11 cellular contexts compared by ENCODE assay signal in the genomic region with DNA sequence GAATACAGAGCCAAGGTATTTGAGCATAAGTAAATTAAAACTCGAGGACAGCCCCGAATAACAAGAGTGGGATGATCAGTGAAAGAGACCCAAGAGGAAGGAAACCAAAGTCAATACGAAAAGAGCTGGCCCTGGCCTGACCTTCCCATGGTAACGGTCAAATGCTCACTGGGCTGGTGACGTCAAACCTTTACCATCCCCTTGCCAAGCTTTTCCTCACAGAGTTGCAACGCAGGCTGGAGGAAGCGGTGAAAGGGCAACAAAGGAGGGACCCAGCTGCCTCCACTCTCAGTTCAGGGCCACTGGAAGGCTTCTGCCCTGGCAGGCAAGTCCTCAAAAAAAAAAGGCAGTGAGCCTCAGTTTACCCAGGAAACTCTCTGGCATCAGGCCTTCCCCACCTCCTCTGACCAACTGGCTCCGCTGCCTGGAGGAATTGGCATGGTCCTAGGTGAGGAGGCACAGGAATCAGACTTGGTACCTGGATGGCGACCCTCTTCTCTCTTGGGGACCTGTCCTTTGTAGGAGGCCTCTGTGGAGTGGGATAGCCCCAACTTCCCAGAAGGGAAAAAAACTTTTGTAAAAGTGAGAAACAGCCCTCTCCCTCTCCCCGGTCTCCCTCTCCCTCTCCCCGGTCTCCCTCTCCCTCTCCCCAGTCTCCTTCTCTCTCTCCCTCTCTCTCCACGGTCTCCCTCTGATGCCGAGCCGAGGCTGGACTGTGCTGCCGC.
DNase-seq lines count a peak whose midpoint lies in the region; ATAC-seq and TF ChIP-seq lines count a peak whose summit lies in the region.
"Had no signal": no experiment of that assay in that cellular context is flagged by ENCODE, and none has a peak within 500 bp of the region (broad histone marks: within the 10 kb centered on the region; RNA-seq: fewer than 3 reads in every experiment).

No MANE protein-coding gene starts in this region.

- 88 to 95% methylated on average over 5 to 9 of the region's 15 CpGs for WGBS in endodermal cell (ENCODE audit: insufficient coverage in 1 of 2, insufficient read length in 1 of 2), 2 experiments
- 68 to 74% methylated on average over 11 to 15 of the region's 15 CpGs for WGBS in lung, 2 donors

- H3K4me3 ChIP-seq in endodermal cell (ENCODE audit: low read length) (no peak overlapping the region), lung (no peak overlapping the region), upper lobe of right lung (no peak overlapping the region), dorsolateral prefrontal cortex (no peak overlapping the region)
- H3K4me3 ChIP-seq: A549 had no signal

- no peaks in the 10 kb centered on the region for H3K27me3 ChIP-seq in endodermal cell (ENCODE audit: control insufficient read depth, insufficient read depth, low read length, poor library complexity, severe bottlenecking)
- H3K27me3 ChIP-seq in lung (ENCODE audit: control insufficient read depth, insufficient read depth) = no peaks in the 10 kb centered on the region
- no peaks in the 10 kb centered on the region for H3K27me3 ChIP-seq in upper lobe of right lung
- H3K27me3 ChIP-seq in dorsolateral prefrontal cortex = no peaks in the 10 kb centered on the region

- intact Hi-C loops in upper lobe of right lung (cut with DNase I) (no loop called here), dorsolateral prefrontal cortex (cut with DNase I) (no loop called here)

- peaks cover 5% of the 10 kb centered on the region for H3K4me1 Mint-ChIP-seq in activated CD8-positive, alpha-beta memory T cell treated with anti-CD3 and anti-CD28 coated beads, Interleukin-2, amount 10 ng/mL, durations not matched to agents 7 days and 5 days
- no peaks in the 10 kb centered on the region for H3K4me1 Mint-ChIP-seq in endodermal cell

- no peak overlapping the region for H3K4me3 Mint-ChIP-seq in activated CD8-positive, alpha-beta memory T cell treated with anti-CD3 and anti-CD28 coated beads, Interleukin-2, amount 10 ng/mL, durations not matched to agents 7 days and 5 days
- no peak overlapping the region for H3K4me3 Mint-ChIP-seq in endodermal cell

- H3K9me3 Mint-ChIP-seq in activated CD8-positive, alpha-beta memory T cell treated with anti-CD3 and anti-CD28 coated beads, Interleukin-2, amount 10 ng/mL, durations not matched to agents 7 days and 5 days (ENCODE audit: low read depth) = no peaks in the 10 kb centered on the region
- peaks cover 28% of the 10 kb centered on the region for H3K9me3 Mint-ChIP-seq in endodermal cell

- H3K4me1 ChIP-seq in endodermal cell (ENCODE audit: control insufficient read depth, insufficient read depth, low read length) (no peaks in the 10 kb centered on the region), lung (ENCODE audit: control insufficient read depth in 2 of 2, insufficient read depth in 2 of 2, low read length in 2 of 2) (peaks cover 0 to 3% of the 10 kb centered on the region in 2 donors), upper lobe of right lung (no peaks in the 10 kb centered on the region)

- CTCF ChIA-PET in activated CD8-positive, alpha-beta memory T cell treated with anti-CD3 and anti-CD28 coated beads, Interleukin-2, amount 10 ng/mL, durations not matched to agents 7 days and 5 days (lab: Charles Lee) = no interaction called here

- DNase-seq in activated CD8-positive, alpha-beta memory T cell treated with anti-CD3 and anti-CD28 coated beads, Interleukin-2, amount 10 ng/mL, durations not matched to agents 7 days and 5 days = peak; percentile 9
- no peak for DNase-seq in activated CD8-positive, alpha-beta memory T cell treated with anti-CD3 and anti-CD28 coated beads for 24 hours
- DNase-seq in endodermal cell = peak; percentile 19
- peak; percentile 56 for DNase-seq in lung (ENCODE audit: low spot score)
- DNase-seq in upper lobe of right lung = no peak
- no peak for DNase-seq in dorsolateral prefrontal cortex
- DNase-seq: DMS79 treated with DMSO at 0.1 percent for 48 hours, SW 1271 had no signal

- H3K36me3 Mint-ChIP-seq in activated CD8-positive, alpha-beta memory T cell treated with anti-CD3 and anti-CD28 coated beads, Interleukin-2, amount 10 ng/mL, durations not matched to agents 7 days and 5 days = no peaks in the 10 kb centered on the region
- peaks cover 6% of the 10 kb centered on the region for H3K36me3 Mint-ChIP-seq in endodermal cell (ENCODE audit: low read depth)

- no peak for ATAC-seq in activated CD8-positive, alpha-beta memory T cell treated with anti-CD3 and anti-CD28 coated beads, Interleukin-2, amount 10 ng/mL, durations not matched to agents 7 days and 5 days
- ATAC-seq in lung (ENCODE audit: insufficient read depth, low FRiP score) (peak; percentile 55), upper lobe of right lung (peak; percentile 75), HG03520 (IDR thresholded peaks at IDR 0.05; ENCODE audit: unreplicated experiment) (no peak), HG03432 (IDR thresholded peaks at IDR 0.05; ENCODE audit: unreplicated experiment) (no peak)
- ATAC-seq: A549 had no signal

- H3K27ac Mint-ChIP-seq in activated CD8-positive, alpha-beta memory T cell treated with anti-CD3 and anti-CD28 coated beads, Interleukin-2, amount 10 ng/mL, durations not matched to agents 7 days and 5 days = no peak overlapping the region
- H3K27ac Mint-ChIP-seq in endodermal cell = no peak overlapping the region

- H3K27me3 Mint-ChIP-seq in activated CD8-positive, alpha-beta memory T cell treated with anti-CD3 and anti-CD28 coated beads, Interleukin-2, amount 10 ng/mL, durations not matched to agents 7 days and 5 days = peaks cover 36% of the 10 kb centered on the region
- no peaks in the 10 kb centered on the region for H3K27me3 Mint-ChIP-seq in endodermal cell (ENCODE audit: insufficient read depth)

- H3K27ac ChIP-seq in endodermal cell (ENCODE audit: low read depth, low read length) (no peak overlapping the region), lung (ENCODE audit: low read depth in 1 of 2, low read length in 1 of 2) (no peak overlapping the region), upper lobe of right lung (no peak overlapping the region), dorsolateral prefrontal cortex (no peak overlapping the region)

- H3K36me3 ChIP-seq in endodermal cell (ENCODE audit: control insufficient read depth, insufficient read depth, low read length) (no peaks in the 10 kb centered on the region), lung (ENCODE audit: control insufficient read depth in 2 of 2, insufficient read depth in 2 of 2, low read length in 2 of 2) (no peaks in the 10 kb centered on the region), upper lobe of right lung (no peaks in the 10 kb centered on the region)

- peaks cover 25% of the 10 kb centered on the region for H3K9me3 ChIP-seq in endodermal cell (ENCODE audit: control insufficient read depth, low read length)
- no peaks in the 10 kb centered on the region for H3K9me3 ChIP-seq in lung (ENCODE audit: control insufficient read depth in 2 of 2, insufficient read depth in 1 of 2, low read length in 1 of 2)
- H3K9me3 ChIP-seq in upper lobe of right lung = no peaks in the 10 kb centered on the region
- H3K9me3 ChIP-seq: A549 had no signal

- TF ChIP-seq CTCF in endodermal cell (conservative IDR thresholded peaks at IDR 0.05) = no peak
- no peak for TF ChIP-seq CTCF in lung (IDR thresholded peaks at IDR 0.05; ENCODE audit: control extremely low read depth, extremely low read depth)
- no peak for TF ChIP-seq CTCF in upper lobe of right lung (IDR thresholded peaks at IDR 0.05)
- no peak for TF ChIP-seq CTCF in dorsolateral prefrontal cortex (IDR thresholded peaks at IDR 0.05 in 54 of 56, conservative IDR thresholded peaks at IDR 0.05 in 2 of 56; ENCODE audit: low read depth in 1 of 56, partially characterized antibody in 56 of 56)

- no peak overlapping the region for H3K9ac ChIP-seq in endodermal cell (ENCODE audit: extremely low read depth, low read length, poor library complexity, severe bottlenecking)

Comparison
In these comparisons a context has a peak if more than half of its experiments do, and no peak if none do; other contexts are left out.
1. DNase-seq: peak in activated CD8-positive, alpha-beta memory T cell treated with anti-CD3 and anti-CD28 coated beads, Interleukin-2, amount 10 ng/mL, durations not matched to agents 7 days and 5 days (single experiment), endodermal cell (single experiment) and lung (single experiment); none in activated CD8-positive, alpha-beta memory T cell treated with anti-CD3 and anti-CD28 coated beads for 24 hours (single experiment), upper lobe of right lung (single experiment) and dorsolateral prefrontal cortex (0 of 10).
2. ATAC-seq: peak in lung (single experiment) and upper lobe of right lung (single experiment); none in activated CD8-positive, alpha-beta memory T cell treated with anti-CD3 and anti-CD28 coated beads, Interleukin-2, amount 10 ng/mL, durations not matched to agents 7 days and 5 days (single experiment), HG03520 (single experiment) and HG03432 (single experiment).